In the genomic region with DNA sequence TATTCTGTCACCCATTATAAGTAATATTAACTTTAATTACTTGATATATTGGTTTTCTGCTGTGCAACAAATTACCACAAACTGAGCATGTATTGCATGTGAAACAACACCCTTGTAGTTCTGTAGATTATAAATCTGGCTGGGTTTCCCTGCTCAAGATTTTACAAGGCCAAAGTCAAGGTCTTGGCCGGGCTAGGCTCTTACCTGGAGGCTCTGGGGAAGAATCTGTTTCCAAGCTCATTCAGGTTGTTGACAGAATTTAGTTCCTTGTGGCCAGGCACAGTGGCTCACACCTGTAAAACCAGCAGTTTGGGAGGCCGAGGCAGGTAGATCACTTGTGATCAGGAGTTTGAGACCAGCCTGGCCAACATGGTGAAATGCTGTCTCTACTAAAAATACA, we compare ENCODE assay signal across 23 cellular contexts. TPM values are rescaled to one million over a fixed set of nuclear protein-coding genes. Genes with fewer than 3 reads are reported as not detected.
"Had no signal": no experiment of that assay in that cellular context is flagged by ENCODE, and none has a peak within 500 bp of the region (broad histone marks: within the 10 kb centered on the region; RNA-seq: fewer than 3 reads in every experiment).

No MANE protein-coding gene starts in this region.

- DNase-seq: KBM-7, NCI-H1092, NCI-H1105 treated with DMSO at 0.1 percent for 48 hours, NCI-H1417 treated with DMSO at 0.1 percent for 48 hours, NCI-H146, NCI-H1694 treated with DMSO at 0.1 percent for 48 hours, NCI-H1930, NCI-H2081, NCI-H2107, NCI-H2227 treated with DMSO at 0.1 percent for 48 hours, NCI-H524, NCI-H526 treated with DMSO at 0.1 percent for 48 hours, NCI-H748 treated with DMSO at 0.1 percent for 48 hours, Right ventricle myocardium superior, RPMI8226, SIG-M5 had no signal

- H3K27me3 ChIP-seq: SJSA1 had no signal

- H3K4me1 ChIP-seq: SJSA1 had no signal

- H3K4me3 ChIP-seq: SJSA1, SK-N-MC had no signal

- H3K27ac ChIP-seq: SJSA1, SK-N-MC had no signal

- H3K9me3 ChIP-seq: SJSA1 had no signal

- FAIRE-seq: RCC 7860 had no signal

RNA-seq across cellular contexts. Expression of a gene that starts 44.8 kb away (rescaled TPM):
- total RNA-seq: HT-29, LHCN-M2, MCF 10A, NCI-H460, Right ventricle myocardium superior, SJSA1 had no signal
